In the genomic region with DNA sequence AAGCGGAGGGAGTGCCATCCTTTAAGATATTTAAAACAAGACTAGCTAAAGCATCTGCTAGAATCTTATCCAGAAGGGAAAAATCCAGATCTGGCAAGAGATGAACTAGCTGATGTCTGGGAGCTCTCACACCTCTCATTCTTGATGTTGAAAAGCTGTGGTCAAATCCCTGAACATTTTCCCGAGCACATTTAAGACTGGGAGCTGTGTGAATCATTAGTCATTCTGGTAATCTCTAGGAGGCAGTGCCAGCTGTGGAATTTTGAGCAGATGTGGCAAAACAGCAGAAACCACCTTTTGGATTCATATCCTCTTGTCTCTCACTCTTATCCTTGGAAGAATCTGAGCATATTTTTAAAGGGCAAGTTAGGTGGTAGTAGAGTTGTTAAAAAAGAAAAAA, we compare ENCODE assay signal across 17 cellular contexts.
DNase-seq lines count a peak whose midpoint lies in the region; ATAC-seq and TF ChIP-seq lines count a peak whose summit lies in the region.
"Had no signal": no experiment of that assay in that cellular context is flagged by ENCODE, and none has a peak within 500 bp of the region (broad histone marks: within the 10 kb centered on the region; RNA-seq: fewer than 3 reads in every experiment).

No MANE protein-coding gene starts in this region.

- no peak for ATAC-seq in stimulated activated effector memory CD8-positive, alpha-beta T cell treated with anti-CD3 and anti-CD28 coated beads, Interleukin-12 subunit alpha, Interleukin-12 subunit beta, amount 100 ng/mL, for 72 hours
- ATAC-seq in GM18861 (IDR thresholded peaks at IDR 0.05; ENCODE audit: unreplicated experiment): no peak
- ATAC-seq: activated CD8-positive, alpha-beta T cell treated with anti-CD3 and anti-CD28 coated beads, Interleukin-2, amount 10 ng/mL, durations not matched to agents 7 days and 5 days; psoas muscle had no signal

- DNase-seq in EL: peak; percentile 68
- peak; percentile 21 for DNase-seq in RWPE1 (ENCODE audit: low spot score)
- DNase-seq in fibroblast of pulmonary artery (ENCODE audit: low read depth): peak; percentile 59
- no peak for DNase-seq in osteocyte (ENCODE audit: extremely low spot score, unreplicated experiment)
- no peak for DNase-seq in AML-193 (lab: John Stamatoyannopoulos, UW)
- no peak for DNase-seq in stimulated activated effector memory CD8-positive, alpha-beta T cell treated with anti-CD3 and anti-CD28 coated beads, Interleukin-12 subunit alpha, Interleukin-12 subunit beta, amount 100 ng/mL, for 72 hours (ENCODE audit: low spot score in 2 of 2)
- no peak for DNase-seq in germinal center (ENCODE audit: low spot score)
- DNase-seq: activated CD8-positive, alpha-beta T cell treated with anti-CD3 and anti-CD28 coated beads, Interleukin-2, amount 10 ng/mL, durations not matched to agents 7 days and 5 days; CD8-positive, alpha-beta memory T cell; NCI-H2227 treated with DMSO at 0.1 percent for 48 hours; Peyer's patch; psoas muscle; T1000 had no signal

- H3K4me3 ChIP-seq in fibroblast of pulmonary artery (replicated peaks; ENCODE audit: low read depth, low read length): no peak overlapping the region
- H3K4me3 ChIP-seq: Peyer's patch, psoas muscle had no signal

- no peak overlapping the region for H3K27ac Mint-ChIP-seq in osteocyte (ENCODE audit: unreplicated experiment)
- no peak overlapping the region for H3K27ac Mint-ChIP-seq in stimulated activated effector memory CD8-positive, alpha-beta T cell treated with anti-CD3 and anti-CD28 coated beads, Interleukin-12 subunit alpha, Interleukin-12 subunit beta, amount 100 ng/mL, for 72 hours
- H3K27ac Mint-ChIP-seq: activated CD8-positive, alpha-beta T cell treated with anti-CD3 and anti-CD28 coated beads, Interleukin-2, amount 10 ng/mL, durations not matched to agents 7 days and 5 days; activated naive CD4-positive, alpha-beta T cell treated with anti-CD3 and anti-CD28 coated beads, Interleukin-2, amount 50 U/mL, for 24 hours; dendritic cell treated with granulocyte-macrophage colony-stimulating factor and Interleukin-4, amounts not matched to agents 40 ng/mL and 50 ng/mL, for 4 days had no signal

- H3K4me1 Mint-ChIP-seq in osteocyte (ENCODE audit: unreplicated experiment): peaks cover 28% of the 10 kb centered on the region
- no peaks in the 10 kb centered on the region for H3K4me1 Mint-ChIP-seq in stimulated activated effector memory CD8-positive, alpha-beta T cell treated with anti-CD3 and anti-CD28 coated beads, Interleukin-12 subunit alpha, Interleukin-12 subunit beta, amount 100 ng/mL, for 72 hours

- no peaks in the 10 kb centered on the region for H3K27me3 Mint-ChIP-seq in osteocyte (ENCODE audit: unreplicated experiment)
- H3K27me3 Mint-ChIP-seq: activated naive CD4-positive, alpha-beta T cell treated with anti-CD3 and anti-CD28 coated beads, Interleukin-2, amount 50 U/mL, for 24 hours; CD8-positive, alpha-beta memory T cell; dendritic cell treated with granulocyte-macrophage colony-stimulating factor and Interleukin-4, amounts not matched to agents 40 ng/mL and 50 ng/mL, for 4 days had no signal

- H3K4me3 Mint-ChIP-seq in osteocyte (ENCODE audit: unreplicated experiment): no peak overlapping the region
- H3K4me3 Mint-ChIP-seq in stimulated activated effector memory CD8-positive, alpha-beta T cell treated with anti-CD3 and anti-CD28 coated beads, Interleukin-12 subunit alpha, Interleukin-12 subunit beta, amount 100 ng/mL, for 72 hours: no peak overlapping the region
- H3K4me3 Mint-ChIP-seq: activated CD8-positive, alpha-beta T cell treated with anti-CD3 and anti-CD28 coated beads, Interleukin-2, amount 10 ng/mL, durations not matched to agents 7 days and 5 days; activated naive CD4-positive, alpha-beta T cell treated with anti-CD3 and anti-CD28 coated beads, Interleukin-2, amount 50 U/mL, for 24 hours; CD8-positive, alpha-beta memory T cell; dendritic cell treated with granulocyte-macrophage colony-stimulating factor and Interleukin-4, amounts not matched to agents 40 ng/mL and 50 ng/mL, for 4 days had no signal

- no peaks in the 10 kb centered on the region for H3K36me3 Mint-ChIP-seq in osteocyte (ENCODE audit: unreplicated experiment)
- H3K36me3 Mint-ChIP-seq in stimulated activated effector memory CD8-positive, alpha-beta T cell treated with anti-CD3 and anti-CD28 coated beads, Interleukin-12 subunit alpha, Interleukin-12 subunit beta, amount 100 ng/mL, for 72 hours: no peaks in the 10 kb centered on the region

- H3K27ac ChIP-seq in RWPE1: no peak overlapping the region
- H3K27ac ChIP-seq: HL-60, Peyer's patch, psoas muscle had no signal

- POLR2A ChIA-PET in RWPE1 (lab: Yijun Ruan, JAX; ENCODE audit: low non-redundant PET): no interaction called here

- TF ChIP-seq CTCF in RWPE1 (conservative IDR thresholded peaks at IDR 0.05; ENCODE audit: low read depth): no peak
- no peak for TF ChIP-seq CTCF in fibroblast of pulmonary artery (IDR thresholded peaks at IDR 0.05; ENCODE audit: low read length, missing control alignments)
- peak; percentile 35 for TF ChIP-seq CTCF in osteocyte (IDR thresholded peaks at IDR 0.05)

- CTCF ChIA-PET in RWPE1 (lab: Yijun Ruan, JAX): interaction anchor here (0.7 kb wide), 1 partner anchor 506 kb away, joined by 4 read pairs; no protein-coding TSS in a partner anchor

- no peaks in the 10 kb centered on the region for H3K9me3 Mint-ChIP-seq in osteocyte (ENCODE audit: unreplicated experiment)
- H3K9me3 Mint-ChIP-seq in stimulated activated effector memory CD8-positive, alpha-beta T cell treated with anti-CD3 and anti-CD28 coated beads, Interleukin-12 subunit alpha, Interleukin-12 subunit beta, amount 100 ng/mL, for 72 hours: peaks cover 2% of the 10 kb centered on the region
- H3K9me3 Mint-ChIP-seq: activated naive CD4-positive, alpha-beta T cell treated with anti-CD3 and anti-CD28 coated beads, Interleukin-2, amount 50 U/mL, for 24 hours; CD8-positive, alpha-beta memory T cell; dendritic cell treated with granulocyte-macrophage colony-stimulating factor and Interleukin-4, amounts not matched to agents 40 ng/mL and 50 ng/mL, for 4 days had no signal

Comparison
In these comparisons a context has a peak if more than half of its experiments do, and no peak if none do; other contexts are left out.
1. DNase-seq: peak in EL (single experiment), RWPE1 (single experiment) and fibroblast of pulmonary artery (single experiment); none in osteocyte (single experiment), AML-193 (0 of 2), stimulated activated effector memory CD8-positive, alpha-beta T cell treated with anti-CD3 and anti-CD28 coated beads, Interleukin-12 subunit alpha, Interleukin-12 subunit beta, amount 100 ng/mL, for 72 hours (0 of 2) and germinal center (single experiment).